9 cellular contexts compared by ENCODE assay signal in the genomic region with DNA sequence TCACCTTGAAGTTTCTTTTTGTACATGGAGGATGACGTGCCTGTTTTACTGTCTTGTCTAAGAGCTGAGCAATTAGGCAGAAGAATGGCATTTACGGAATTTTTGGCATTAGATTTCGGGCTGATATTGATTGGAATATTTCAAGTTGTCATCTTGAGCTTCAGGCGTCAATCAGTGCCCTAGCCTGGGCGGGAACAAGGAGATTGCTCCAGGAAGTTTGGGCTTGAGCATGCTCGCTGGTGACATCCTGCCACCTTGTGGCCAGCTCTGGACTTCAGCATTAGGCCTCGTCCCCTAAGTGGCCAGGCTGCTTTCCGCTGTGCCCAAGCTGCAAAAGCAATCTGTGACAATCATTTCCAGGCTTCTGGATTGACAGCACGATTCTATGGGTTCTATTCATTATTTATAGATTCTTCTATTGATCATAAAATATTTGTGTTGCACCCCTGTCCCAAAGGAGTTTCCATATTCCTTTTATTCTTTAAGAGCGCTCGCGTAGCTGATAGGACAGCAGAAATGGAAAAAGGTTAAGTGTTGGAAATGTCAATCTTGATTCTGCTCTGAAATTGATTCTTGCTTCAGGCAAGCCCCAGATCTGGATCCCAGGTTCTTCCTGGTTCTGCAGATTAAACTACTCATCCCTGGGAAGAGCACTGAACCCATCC.
DNase-seq lines count a peak whose midpoint lies in the region; ATAC-seq and TF ChIP-seq lines count a peak whose summit lies in the region.
"Had no signal": no experiment of that assay in that cellular context is flagged by ENCODE, and none has a peak within 500 bp of the region (broad histone marks: within the 10 kb centered on the region; RNA-seq: fewer than 3 reads in every experiment).

No MANE protein-coding gene starts in this region.

- CTCF ChIA-PET in HCT116 (lab: Charles Lee), result interaction anchor here (0.6 to 2.1 kb wide), 32 partner anchors 9 to 927 kb away, joined by 3 to 35 read pairs (median 3); partner anchors contain the start of gene KIF27

- BruUV-seq in HCT116 (replicated peaks; lab: Mats Ljungman, UMichigan), result no TSS peak

- H3K4me2 ChIP-seq in HCT116 (ENCODE audit: low read length), result peak overlapping the region; percentile 27; the same call in 1 of the 2 replicates

- POLR2A ChIA-PET in HCT116 (lab: Charles Lee), result interaction anchor here (1.1 to 2.0 kb wide), 3 partner anchors 281 to 340 kb away, joined by 3 to 9 read pairs (median 4); partner anchors contain the start of genes HNRNPK, KIF27 and RMI1

- H3K9ac ChIP-seq in HCT116 (ENCODE audit: low read length), result no peak overlapping the region

- H3K79me2 ChIP-seq in HCT116 (ENCODE audit: insufficient read depth, low read length), result no peaks in the 10 kb centered on the region

- RAD21 ChIA-PET in HCT116 (lab: Charles Lee; ENCODE audit: low non-redundant PET in 1 of 2, low total read pairs in 2 of 2, uncharacterized antibody in 2 of 2, unreplicated experiment in 2 of 2), result interaction anchor here (0.7 to 1.3 kb wide), 8 partner anchors 17 to 324 kb away, joined by 3 to 9 read pairs (median 4); partner anchors contain the start of genes HNRNPK (in 1 of the 2) and RMI1 (in 1 of the 2)

- H2AFZ ChIP-seq in HCT116 (ENCODE audit: low read depth, low read length, poor library complexity, severe bottlenecking), result peak overlapping the region; percentile 60

- intact Hi-C loops in HCT116 (cut with micrococcal nuclease), result loop anchor here (1.0 to 5.0 kb wide), 4 partner anchors 56 to 323 kb away; partner anchors contain the start of genes HNRNPK and RMI1

- no peak overlapping the region for H3K27ac ChIP-seq in HCT116 (ENCODE audit: low read depth, low read length)
- H3K27ac ChIP-seq: epithelial cell of prostate had no signal

- H3K9me2 ChIP-seq in HCT116 (ENCODE audit: insufficient read depth), result no peaks in the 10 kb centered on the region

- no peaks in the 10 kb centered on the region for H3K27me3 ChIP-seq in HCT116 (ENCODE audit: insufficient read depth, low read length)

- peaks cover 0 to 4% of the 10 kb centered on the region in 2 experiments; a peak in 1 of 4 replicates for H3K4me1 ChIP-seq in HCT116 (ENCODE audit: control insufficient read depth in 1 of 2, insufficient read depth in 2 of 2, low read length in 2 of 2)

- no peaks in the 10 kb centered on the region for H3K9me3 ChIP-seq in HCT116 (ENCODE audit: control insufficient read depth in 1 of 2, insufficient read depth in 1 of 2, low read depth in 1 of 2, low read length in 2 of 2)

- peak; percentile 98 for TF ChIP-seq RAD21 in HCT116 (IDR thresholded peaks at IDR 0.05; ENCODE audit: low read depth)

- ATAC-seq in HCT116 (peak; percentile 100), GM18520 (IDR thresholded peaks at IDR 0.05; ENCODE audit: unreplicated experiment) (no peak)

- DNase-seq in ELF-1 (ENCODE audit: low read depth, low spot score), result peak; percentile 87
- peak; percentile 84 for DNase-seq in HCT116 (ENCODE audit: low read depth, low spot score)
- DNase-seq in NCI-H1417 (lab: John Stamatoyannopoulos, UW), result peak; percentile 76 to 92 (median 78)
- peak; percentile 70 for DNase-seq in SW480 (ENCODE audit: low spot score)
- DNase-seq in astrocyte of the hippocampus (ENCODE audit: low read depth, low spot score), result peak; percentile 89
- peak; percentile 71 for DNase-seq in hepatic stellate cell (ENCODE audit: low spot score)
- DNase-seq in retinal pigment epithelial cell (ENCODE audit: low read depth), result no peak

- H3K4me3 ChIP-seq in HCT116 (replicated peaks in 1 of 2; ENCODE audit: low read depth in 1 of 2, low read length in 2 of 2) (no peak overlapping the region), retinal pigment epithelial cell (ENCODE audit: low read length) (no peak overlapping the region)

- peak; percentile 88 to 92 (median 89) for TF ChIP-seq CTCF in HCT116 (IDR thresholded peaks at IDR 0.05 in 2 of 3, conservative IDR thresholded peaks at IDR 0.05 in 1 of 3; ENCODE audit: borderline replicate concordance in 1 of 3, insufficient read depth in 1 of 3, low read depth in 2 of 3, low read length in 2 of 3)
- TF ChIP-seq CTCF in retinal pigment epithelial cell (conservative IDR thresholded peaks at IDR 0.05; ENCODE audit: low read depth, low read length), result peak; percentile 92

- no peak for TF ChIP-seq POLR2A in HCT116 (IDR thresholded peaks at IDR 0.05; ENCODE audit: borderline replicate concordance, extremely low read depth, insufficient read depth, insufficient read length)

- H4K20me1 ChIP-seq in HCT116 (ENCODE audit: insufficient read depth), result no peaks in the 10 kb centered on the region

- H3K36me3 ChIP-seq in HCT116 (ENCODE audit: control insufficient read depth in 1 of 2, insufficient read depth in 2 of 2, low read length in 2 of 2), result no peaks in the 10 kb centered on the region

TF ChIP-seq in HCT116, 20 proteins besides CTCF, POLR2A, EP300 and RAD21:
- no peak for TF ChIP-seq SRF (IDR thresholded peaks at IDR 0.05; ENCODE audit: low read depth)
- no peak for TF ChIP-seq EGR1 (IDR thresholded peaks at IDR 0.05; ENCODE audit: low read depth)
- TF ChIP-seq SIN3A (IDR thresholded peaks at IDR 0.05; ENCODE audit: low read depth), result no peak
- TF ChIP-seq, protein P1, sequence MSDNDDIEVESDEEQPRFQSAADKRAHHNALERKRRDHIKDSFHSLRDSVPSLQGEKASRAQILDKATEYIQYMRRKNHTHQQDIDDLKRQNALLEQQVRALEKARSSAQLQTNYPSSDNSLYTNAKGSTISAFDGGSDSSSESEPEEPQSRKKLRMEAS (IDR thresholded peaks at IDR 0.05), result peak; percentile 97
- peak; percentile 94 for TF ChIP-seq CBX3 (IDR thresholded peaks at IDR 0.05; ENCODE audit: low read depth)
TF ChIP-seq in HCT116: peak in this region for 2.
